1 cellular context compared by ENCODE assay signal in the genomic region with DNA sequence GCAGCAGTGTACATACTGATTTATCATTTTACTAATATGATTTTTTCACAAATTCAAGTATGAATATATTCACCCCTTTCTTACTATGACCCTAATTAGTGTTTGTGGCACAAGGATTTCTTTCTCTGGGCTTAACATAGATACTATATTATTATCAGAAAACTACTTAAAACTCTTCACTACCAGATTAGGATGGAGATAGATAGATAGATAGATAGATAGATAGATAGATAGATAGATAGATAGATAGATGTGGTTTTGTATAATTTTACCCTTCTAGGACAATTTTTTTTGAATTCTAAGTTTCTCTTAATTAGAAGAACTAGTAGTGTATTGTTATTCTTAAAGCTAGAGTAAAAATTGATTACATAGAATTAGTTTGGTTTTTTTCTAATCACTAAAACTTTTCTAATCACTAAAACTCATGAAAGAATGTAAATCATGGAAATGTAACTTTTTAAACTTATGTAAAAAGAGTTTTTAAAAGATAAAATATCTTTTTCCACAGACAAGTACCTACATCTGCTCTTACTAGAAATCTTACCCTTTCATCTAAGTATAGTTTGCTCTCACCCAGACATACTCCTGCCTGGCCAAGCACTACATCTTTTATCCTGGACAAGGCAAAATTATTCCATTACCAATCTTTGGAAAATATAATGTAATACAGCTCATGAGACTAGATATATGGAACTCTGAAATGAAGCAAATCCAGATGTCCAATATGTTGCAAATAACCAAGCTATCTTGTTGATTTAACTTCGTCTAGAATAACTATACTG.
TF ChIP-seq lines count a peak whose summit lies in the region.

No MANE protein-coding gene starts in this region.

TF ChIP-seq in HepG2, 621 proteins besides CTCF, POLR2A, EP300 and RAD21:
- TF ChIP-seq ZNF256 (CRISPR knock-in tag; conservative IDR thresholded peaks at IDR 0.05) (no peak), CEBPG (CRISPR knock-in tag; IDR thresholded peaks at IDR 0.05) (no peak), TOE1 (CRISPR knock-in tag; IDR thresholded peaks at IDR 0.05) (no peak), REPIN1 (CRISPR knock-in tag; IDR thresholded peaks at IDR 0.05; ENCODE audit: borderline replicate concordance, low read depth) (no peak), ZNF615 (CRISPR knock-in tag; IDR thresholded peaks at IDR 0.05; ENCODE audit: borderline replicate concordance) (no peak), ZBTB7B (CRISPR knock-in tag; IDR thresholded peaks at IDR 0.05) (no peak), MAFF (IDR thresholded peaks at IDR 0.05; ENCODE audit: low read depth, low read length) (no peak), STAT5B (CRISPR knock-in tag; IDR thresholded peaks at IDR 0.05) (no peak), ZNF562 (CRISPR knock-in tag; IDR thresholded peaks at IDR 0.05; ENCODE audit: borderline replicate concordance) (no peak), PAX8 (CRISPR knock-in tag; IDR thresholded peaks at IDR 0.05; ENCODE audit: borderline replicate concordance) (no peak), ZFP37 (CRISPR knock-in tag; IDR thresholded peaks at IDR 0.05; ENCODE audit: borderline replicate concordance) (no peak), PHB2 (IDR thresholded peaks at IDR 0.05; ENCODE audit: partially characterized antibody) (no peak), HNF4G (IDR thresholded peaks at IDR 0.05; ENCODE audit: borderline replicate concordance, low read depth, low read length) (no peak), HNF4G (CRISPR knock-in tag; IDR thresholded peaks at IDR 0.05; ENCODE audit: borderline replicate concordance, low read depth) (no peak), ZNF629 (CRISPR knock-in tag; conservative IDR thresholded peaks at IDR 0.05) (no peak), ARID2 (CRISPR knock-in tag; IDR thresholded peaks at IDR 0.05; ENCODE audit: borderline replicate concordance) (no peak)
- TF ChIP-seq, protein P1, sequence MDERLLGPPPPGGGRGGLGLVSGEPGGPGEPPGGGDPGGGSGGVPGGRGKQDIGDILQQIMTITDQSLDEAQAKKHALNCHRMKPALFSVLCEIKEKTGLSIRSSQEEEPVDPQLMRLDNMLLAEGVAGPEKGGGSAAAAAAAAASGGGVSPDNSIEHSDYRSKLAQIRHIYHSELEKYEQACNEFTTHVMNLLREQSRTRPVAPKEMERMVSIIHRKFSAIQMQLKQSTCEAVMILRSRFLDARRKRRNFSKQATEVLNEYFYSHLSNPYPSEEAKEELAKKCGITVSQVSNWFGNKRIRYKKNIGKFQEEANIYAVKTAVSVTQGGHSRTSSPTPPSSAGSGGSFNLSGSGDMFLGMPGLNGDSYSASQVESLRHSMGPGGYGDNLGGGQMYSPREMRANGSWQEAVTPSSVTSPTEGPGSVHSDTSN (CRISPR knock-in tag; IDR thresholded peaks at IDR 0.05), result no peak
- TF ChIP-seq, protein P2, sequence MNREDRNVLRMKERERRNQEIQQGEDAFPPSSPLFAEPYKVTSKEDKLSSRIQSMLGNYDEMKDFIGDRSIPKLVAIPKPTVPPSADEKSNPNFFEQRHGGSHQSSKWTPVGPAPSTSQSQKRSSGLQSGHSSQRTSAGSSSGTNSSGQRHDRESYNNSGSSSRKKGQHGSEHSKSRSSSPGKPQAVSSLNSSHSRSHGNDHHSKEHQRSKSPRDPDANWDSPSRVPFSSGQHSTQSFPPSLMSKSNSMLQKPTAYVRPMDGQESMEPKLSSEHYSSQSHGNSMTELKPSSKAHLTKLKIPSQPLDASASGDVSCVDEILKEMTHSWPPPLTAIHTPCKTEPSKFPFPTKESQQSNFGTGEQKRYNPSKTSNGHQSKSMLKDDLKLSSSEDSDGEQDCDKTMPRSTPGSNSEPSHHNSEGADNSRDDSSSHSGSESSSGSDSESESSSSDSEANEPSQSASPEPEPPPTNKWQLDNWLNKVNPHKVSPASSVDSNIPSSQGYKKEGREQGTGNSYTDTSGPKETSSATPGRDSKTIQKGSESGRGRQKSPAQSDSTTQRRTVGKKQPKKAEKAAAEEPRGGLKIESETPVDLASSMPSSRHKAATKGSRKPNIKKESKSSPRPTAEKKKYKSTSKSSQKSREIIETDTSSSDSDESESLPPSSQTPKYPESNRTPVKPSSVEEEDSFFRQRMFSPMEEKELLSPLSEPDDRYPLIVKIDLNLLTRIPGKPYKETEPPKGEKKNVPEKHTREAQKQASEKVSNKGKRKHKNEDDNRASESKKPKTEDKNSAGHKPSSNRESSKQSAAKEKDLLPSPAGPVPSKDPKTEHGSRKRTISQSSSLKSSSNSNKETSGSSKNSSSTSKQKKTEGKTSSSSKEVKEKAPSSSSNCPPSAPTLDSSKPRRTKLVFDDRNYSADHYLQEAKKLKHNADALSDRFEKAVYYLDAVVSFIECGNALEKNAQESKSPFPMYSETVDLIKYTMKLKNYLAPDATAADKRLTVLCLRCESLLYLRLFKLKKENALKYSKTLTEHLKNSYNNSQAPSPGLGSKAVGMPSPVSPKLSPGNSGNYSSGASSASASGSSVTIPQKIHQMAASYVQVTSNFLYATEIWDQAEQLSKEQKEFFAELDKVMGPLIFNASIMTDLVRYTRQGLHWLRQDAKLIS (CRISPR knock-in tag; IDR thresholded peaks at IDR 0.05), result no peak
- TF ChIP-seq, protein P3, sequence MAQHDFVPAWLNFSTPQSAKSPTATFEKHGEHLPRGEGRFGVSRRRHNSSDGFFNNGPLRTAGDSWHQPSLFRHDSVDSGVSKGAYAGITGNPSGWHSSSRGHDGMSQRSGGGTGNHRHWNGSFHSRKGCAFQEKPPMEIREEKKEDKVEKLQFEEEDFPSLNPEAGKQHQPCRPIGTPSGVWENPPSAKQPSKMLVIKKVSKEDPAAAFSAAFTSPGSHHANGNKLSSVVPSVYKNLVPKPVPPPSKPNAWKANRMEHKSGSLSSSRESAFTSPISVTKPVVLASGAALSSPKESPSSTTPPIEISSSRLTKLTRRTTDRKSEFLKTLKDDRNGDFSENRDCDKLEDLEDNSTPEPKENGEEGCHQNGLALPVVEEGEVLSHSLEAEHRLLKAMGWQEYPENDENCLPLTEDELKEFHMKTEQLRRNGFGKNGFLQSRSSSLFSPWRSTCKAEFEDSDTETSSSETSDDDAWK (CRISPR knock-in tag; IDR thresholded peaks at IDR 0.05), result no peak
